9 cellular contexts compared by ENCODE assay signal in genomic region chr9:89426389-89426961, GRCh38.
DNase-seq lines count a peak whose midpoint lies in the region; ATAC-seq, FAIRE-seq and TF ChIP-seq lines count a peak whose summit lies in the region.
"Had no signal": no experiment of that assay in that cellular context is flagged by ENCODE, and none has a peak within 500 bp of the region (broad histone marks: within the 10 kb centered on the region; RNA-seq: fewer than 3 reads in every experiment).

No MANE protein-coding gene starts in this region.

- H3K27ac Mint-ChIP-seq in activated CD4-positive, alpha-beta T cell treated with anti-CD3 and anti-CD28 coated beads, Interleukin-2, amount 10 ng/mL, durations not matched to agents 7 days and 5 days: peak overlapping the region; percentile 83
- H3K27ac Mint-ChIP-seq in activated B cell treated with CpG ODN at 0.5 μM for 24 hours: peak overlapping the region; percentile 84

- TF ChIP-seq CTCF in activated B cell treated with CpG ODN at 0.5 μM for 24 hours (IDR thresholded peaks at IDR 0.05) (no peak), A673 (conservative IDR thresholded peaks at IDR 0.05; ENCODE audit: low read depth, low read length) (no peak)

- H3K9me3 Mint-ChIP-seq in activated CD4-positive, alpha-beta T cell treated with anti-CD3 and anti-CD28 coated beads, Interleukin-2, amount 10 ng/mL, durations not matched to agents 7 days and 5 days: peaks cover 5% of the 10 kb centered on the region
- no peaks in the 10 kb centered on the region for H3K9me3 Mint-ChIP-seq in activated B cell treated with CpG ODN at 0.5 μM for 24 hours

- peak overlapping the region; percentile 28 for H3K4me3 Mint-ChIP-seq in activated CD4-positive, alpha-beta T cell treated with anti-CD3 and anti-CD28 coated beads, Interleukin-2, amount 10 ng/mL, durations not matched to agents 7 days and 5 days
- H3K4me3 Mint-ChIP-seq in activated B cell treated with CpG ODN at 0.5 μM for 24 hours: peak overlapping the region; percentile 61

- no peaks in the 10 kb centered on the region for H3K4me1 ChIP-seq in A673 (ENCODE audit: insufficient read depth, low read length, poor library complexity, severe bottlenecking)

- CTCF ChIA-PET in activated CD4-positive, alpha-beta T cell treated with anti-CD3 and anti-CD28 coated beads, Interleukin-2, amount 10 ng/mL, durations not matched to agents 7 days and 5 days (lab: Charles Lee): interaction anchor here (1.0 to 5.3 kb wide), 9 partner anchors 8 to 176 kb away, joined by 3 to 31 read pairs (median 4); partner anchors contain the start of gene SECISBP2
- CTCF ChIA-PET in activated B cell treated with CpG ODN at 0.5 μM for 24 hours (lab: Charles Lee) (interaction anchor here (1.0 to 7.4 kb wide), 4 partner anchors 25 to 130 kb away, joined by 3 to 120 read pairs (median 4); no protein-coding TSS in a partner anchor), A673 (lab: Charles Lee) (no interaction called here)

- ATAC-seq in HG02938 (IDR thresholded peaks at IDR 0.05; ENCODE audit: unreplicated experiment) (peak; percentile 63), activated B cell treated with CpG ODN at 0.5 μM for 24 hours (ENCODE audit: low read depth) (peak; percentile 45)

- DNase-seq in activated CD4-positive, alpha-beta T cell treated with anti-CD3 and anti-CD28 coated beads, Interleukin-2, amount 10 ng/mL, durations not matched to agents 7 days and 5 days: peak; percentile 51
- DNase-seq in activated CD4-positive, alpha-beta T cell treated with anti-CD3 and anti-CD28 coated beads, Interleukin-2, amount 50 U/mL, for 1 hour: no peak
- DNase-seq in activated B cell treated with CpG ODN at 0.5 μM for 24 hours: no peak
- peak; percentile 73 for DNase-seq in stimulated activated CD8-positive, alpha-beta memory T cell treated with anti-CD3 and anti-CD28 coated beads, Interleukin-4, amount 100 ng/mL, for 48 hours
- DNase-seq in urothelium cell line (ENCODE audit: low spot score): no peak
- DNase-seq in A673 (ENCODE audit: low spot score): no peak
- no peak for DNase-seq in AG20443 (ENCODE audit: low spot score)

- no peaks in the 10 kb centered on the region for H3K27me3 ChIP-seq in A673 (replicated peaks; ENCODE audit: insufficient read depth, low read depth, low read length, poor library complexity)

- no peaks in the 10 kb centered on the region for H3K36me3 ChIP-seq in A673 (ENCODE audit: insufficient read depth, low read length, poor library complexity, severe bottlenecking)

- no peaks in the 10 kb centered on the region for H3K27me3 Mint-ChIP-seq in activated CD4-positive, alpha-beta T cell treated with anti-CD3 and anti-CD28 coated beads, Interleukin-2, amount 10 ng/mL, durations not matched to agents 7 days and 5 days
- no peaks in the 10 kb centered on the region for H3K27me3 Mint-ChIP-seq in activated B cell treated with CpG ODN at 0.5 μM for 24 hours

- H3K36me3 Mint-ChIP-seq in activated CD4-positive, alpha-beta T cell treated with anti-CD3 and anti-CD28 coated beads, Interleukin-2, amount 10 ng/mL, durations not matched to agents 7 days and 5 days (ENCODE audit: low read depth): peaks cover 54% of the 10 kb centered on the region
- peaks cover 5% of the 10 kb centered on the region for H3K36me3 Mint-ChIP-seq in activated B cell treated with CpG ODN at 0.5 μM for 24 hours (ENCODE audit: low read depth)

- FAIRE-seq in urothelium cell line (lab: Jason Lieb, UNC): no peak

- no peak overlapping the region for H3K27ac ChIP-seq in A673 (ENCODE audit: low read depth, low read length, poor library complexity, severe bottlenecking)

- POLR2A ChIA-PET in activated CD4-positive, alpha-beta T cell treated with anti-CD3 and anti-CD28 coated beads, Interleukin-2, amount 10 ng/mL, durations not matched to agents 7 days and 5 days (lab: Charles Lee): no interaction called here
- POLR2A ChIA-PET in activated B cell treated with CpG ODN at 0.5 μM for 24 hours (lab: Charles Lee): interaction anchor here (0.7 to 1.7 kb wide), 10 partner anchors 9 to 130 kb away, joined by 3 to 12 read pairs (median 4); partner anchors contain the start of gene SECISBP2
- POLR2A ChIA-PET in A673 (lab: Charles Lee; ENCODE audit: low non-redundant PET): no interaction called here

- H3K4me1 Mint-ChIP-seq in activated CD4-positive, alpha-beta T cell treated with anti-CD3 and anti-CD28 coated beads, Interleukin-2, amount 10 ng/mL, durations not matched to agents 7 days and 5 days: peaks cover 98% of the 10 kb centered on the region
- peaks cover 88% of the 10 kb centered on the region for H3K4me1 Mint-ChIP-seq in activated B cell treated with CpG ODN at 0.5 μM for 24 hours

- no peak overlapping the region for H3K4me3 ChIP-seq in A673 (ENCODE audit: low read depth, low read length, poor library complexity, severe bottlenecking)
- H3K4me3 ChIP-seq: lung had no signal

- BruUV-seq in A673 (replicated peaks; lab: Mats Ljungman, UMichigan): no TSS peak

- intact Hi-C loops in activated B cell treated with CpG ODN at 0.5 μM for 24 hours (cut with micrococcal nuclease) (loop anchor here (1.0 to 5.0 kb wide), 5 partner anchors 8 to 71 kb away; partner anchors contain the start of gene SEMA4D), A673 (cut with micrococcal nuclease; ENCODE audit: unreplicated experiment) (no loop called here)

- no peaks in the 10 kb centered on the region for H3K9me3 ChIP-seq in A673 (ENCODE audit: low read depth, low read length, poor library complexity, severe bottlenecking)

Comparison
In these comparisons a context has a peak if more than half of its experiments do, and no peak if none do; other contexts are left out.
1. DNase-seq: peak in activated CD4-positive, alpha-beta T cell treated with anti-CD3 and anti-CD28 coated beads, Interleukin-2, amount 10 ng/mL, durations not matched to agents 7 days and 5 days (single experiment) and stimulated activated CD8-positive, alpha-beta memory T cell treated with anti-CD3 and anti-CD28 coated beads, Interleukin-4, amount 100 ng/mL, for 48 hours (single experiment); none in activated CD4-positive, alpha-beta T cell treated with anti-CD3 and anti-CD28 coated beads, Interleukin-2, amount 50 U/mL, for 1 hour (single experiment), activated B cell treated with CpG ODN at 0.5 μM for 24 hours (single experiment), urothelium cell line (single experiment), A673 (single experiment) and AG20443 (single experiment).